In the genomic region with DNA sequence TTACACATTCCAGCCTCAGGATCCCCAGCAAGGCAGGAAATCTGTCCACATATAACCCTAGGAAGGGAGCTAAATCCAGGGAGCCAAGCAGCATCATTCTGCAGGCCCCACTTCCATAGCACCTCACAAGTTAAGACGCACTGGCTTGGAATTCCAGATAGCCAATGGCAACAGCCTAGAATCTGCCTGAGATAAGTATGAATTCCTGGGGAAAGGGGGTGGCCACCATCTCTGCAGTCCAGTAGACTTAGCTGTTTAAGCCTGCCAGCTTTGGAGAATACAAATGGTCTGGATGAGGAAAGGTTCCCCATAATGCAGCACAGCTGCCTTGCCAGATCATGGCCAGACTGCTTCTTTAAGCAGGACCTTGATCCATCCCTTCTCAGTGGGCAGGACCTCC, we compare ENCODE assay signal across 21 cellular contexts.
"Had no signal": no experiment of that assay in that cellular context is flagged by ENCODE, and none has a peak within 500 bp of the region (broad histone marks: within the 10 kb centered on the region; RNA-seq: fewer than 3 reads in every experiment).

No MANE protein-coding gene starts in this region.

- H2AFZ ChIP-seq: neural progenitor cell had no signal

- H3K4me3 ChIP-seq: left lung, mucosa of descending colon, neural progenitor cell, prostate gland, right atrium auricular region, skin epidermis, suprapubic skin, transverse colon, vagina had no signal

- ATAC-seq: activated naive CD8-positive, alpha-beta T cell treated with anti-CD3 and anti-CD28 coated beads, Interleukin-2, amount 50 U/mL, for 24 hours; left lung; mucosa of descending colon had no signal

- H3K27me3 ChIP-seq: left lung, neural progenitor cell, right atrium auricular region, vagina had no signal

- H3K9me3 ChIP-seq: left lung, mucosa of descending colon, prostate gland, right atrium auricular region, suprapubic skin, transverse colon, vagina had no signal

- H3K27ac ChIP-seq: left lung, neural progenitor cell, prostate gland, right atrium auricular region, skin epidermis, suprapubic skin, transverse colon, vagina had no signal

- DNase-seq: activated CD4-positive, alpha-beta T cell treated with anti-CD3 and anti-CD28 coated beads, Interleukin-2, amount 50 U/mL, for 1 hour; activated CD8-positive, alpha-beta memory T cell treated with anti-CD3 and anti-CD28 coated beads, Interleukin-2, amount 50 U/mL, for 48 hours; activated effector memory CD4-positive, alpha-beta T cell treated with Interleukin-2 at 50 U/mL for 16 hours; activated naive CD4-positive, alpha-beta T cell treated with anti-CD3 and anti-CD28 coated beads, Interleukin-2, amount 10 ng/mL, durations not matched to agents 7 days and 5 days; activated naive CD8-positive, alpha-beta T cell treated with anti-CD3 and anti-CD28 coated beads, Interleukin-2, amount 50 U/mL, for 24 hours; activated T-cell treated with anti-CD3 and anti-CD28 coated beads, Interleukin-2, amount 50 U/mL, for 48 hours; effector CD4-positive, alpha-beta T cell; foreskin melanocyte; kidney; left lung; mucosa of descending colon; naive B cell; stimulated activated CD4-positive, alpha-beta T cell treated with anti-CD3 and anti-CD28 coated beads, Interleukin-15, amount 100 ng/mL, for 24 hours; stimulated activated CD4-positive, alpha-beta T cell treated with anti-CD3 and anti-CD28 coated beads, Interleukin-2, amount 100 ng/mL, for 48 hours; transverse colon had no signal

- H3K9ac ChIP-seq: neural progenitor cell had no signal

- H3K4me2 ChIP-seq: neural progenitor cell had no signal

- H3K36me3 ChIP-seq: left lung, neural progenitor cell, prostate gland, right atrium auricular region, suprapubic skin, transverse colon, vagina had no signal

- H3K4me1 ChIP-seq: left lung, neural progenitor cell, prostate gland, right atrium auricular region, suprapubic skin, transverse colon, vagina had no signal
